Comparison of ENCODE assay signal across 14 cellular contexts in genomic region chr10:24887855-24888231, GRCh38.
A peak's percentile ranks its signal among the peaks of the same experiment; 100 is the strongest.
DNase-seq lines count a peak whose midpoint lies in the region; ATAC-seq and TF ChIP-seq lines count a peak whose summit lies in the region.
"Had no signal": no experiment of that assay in that cellular context is flagged by ENCODE, and none has a peak within 500 bp of the region (broad histone marks: within the 10 kb centered on the region; RNA-seq: fewer than 3 reads in every experiment).

No MANE protein-coding gene starts in this region.

- H3K27me3 ChIP-seq in Loucy (ENCODE audit: insufficient read depth, low read length, poor library complexity, severe bottlenecking) = no peaks in the 10 kb centered on the region
- H3K27me3 ChIP-seq in mesendoderm (ENCODE audit: insufficient read depth, low read length, poor library complexity) = no peaks in the 10 kb centered on the region
- H3K27me3 ChIP-seq: gastroesophageal sphincter, right lobe of liver had no signal

- H3K4ac ChIP-seq in mesendoderm (ENCODE audit: low read depth, low read length) = no peak overlapping the region

- H3K9me3 Mint-ChIP-seq in activated T-cell treated with anti-CD3 and anti-CD28 coated beads, Interleukin-2, amount 50 U/mL, for 4 hours = peaks cover 4% of the 10 kb centered on the region
- no peaks in the 10 kb centered on the region for H3K9me3 Mint-ChIP-seq in nephron progenitor cell

- H3K9me2 ChIP-seq in Loucy (replicated peaks; ENCODE audit: low read depth, low read length) = no peaks in the 10 kb centered on the region

- no peak overlapping the region for H2BK5ac ChIP-seq in mesendoderm (ENCODE audit: low read length)

- H2AFZ ChIP-seq in Loucy (ENCODE audit: low read length) = peak overlapping the region; percentile 76

- H3K4me1 ChIP-seq in Loucy (ENCODE audit: insufficient read depth, low read length, poor library complexity, severe bottlenecking) = peaks cover 11% of the 10 kb centered on the region
- no peaks in the 10 kb centered on the region for H3K4me1 ChIP-seq in mesendoderm (ENCODE audit: control insufficient read depth, low read depth, low read length)
- H3K4me1 ChIP-seq: gastroesophageal sphincter, right lobe of liver had no signal

- H3K27ac Mint-ChIP-seq in nephron progenitor cell = no peak overlapping the region

- H3K79me2 ChIP-seq in Loucy (ENCODE audit: insufficient read depth, low read length) (no peaks in the 10 kb centered on the region), mesendoderm (ENCODE audit: control insufficient read depth, insufficient read depth, low read length) (no peaks in the 10 kb centered on the region)

- no peaks in the 10 kb centered on the region for H3K36me3 ChIP-seq in Loucy (ENCODE audit: insufficient read depth, low read length)
- no peaks in the 10 kb centered on the region for H3K36me3 ChIP-seq in mesendoderm (ENCODE audit: control insufficient read depth, insufficient read depth, low read length)
- H3K36me3 ChIP-seq: gastroesophageal sphincter, right lobe of liver had no signal

- peak overlapping the region; percentile 37 for H3K4me2 ChIP-seq in Loucy (ENCODE audit: low read depth, low read length, poor library complexity, severe bottlenecking)
- no peak overlapping the region for H3K4me2 ChIP-seq in mesendoderm (ENCODE audit: low read length)

- WGBS in mesendoderm (ENCODE audit: extremely low coverage, insufficient coverage, low lambda C conversion rate) = no CpG with 5 or more reads among the region's 2 CpGs

- peak overlapping the region; percentile 35 for H3K9ac ChIP-seq in Loucy (ENCODE audit: low read depth, low read length, poor library complexity, severe bottlenecking)
- no peak overlapping the region for H3K9ac ChIP-seq in mesendoderm (ENCODE audit: low read length)

- H2BK120ac ChIP-seq in mesendoderm (ENCODE audit: low read depth, low read length) = no peak overlapping the region

- H2AK5ac ChIP-seq in mesendoderm (ENCODE audit: low read length) = no peak overlapping the region

- no peaks in the 10 kb centered on the region for H4K20me1 ChIP-seq in Loucy (ENCODE audit: insufficient read depth, low read length, poor library complexity, severe bottlenecking)

- no peak overlapping the region for H2BK15ac ChIP-seq in mesendoderm (replicated peaks; ENCODE audit: low read depth)

- no peak for TF ChIP-seq CTCF in Loucy (conservative IDR thresholded peaks at IDR 0.05; ENCODE audit: low read length)
- TF ChIP-seq CTCF in nephron progenitor cell (IDR thresholded peaks at IDR 0.05) = no peak

- peak in 1 of 2 donors; percentile 12 for ATAC-seq in activated T-cell treated with anti-CD3 and anti-CD28 coated beads, Interleukin-2, amount 50 U/mL, for 4 hours
- ATAC-seq in HG02798 (IDR thresholded peaks at IDR 0.05; ENCODE audit: poor library complexity, unreplicated experiment) = peak; percentile 9
- ATAC-seq in stimulated activated naive CD8-positive, alpha-beta T cell treated with anti-CD3 and anti-CD28 coated beads, Interleukin-15, Interleukin-2, amounts not matched to agents 100 U/mL and 50 U/mL, for 24 hours = peak; percentile 5
- ATAC-seq: gastroesophageal sphincter had no signal

- DNase-seq in activated T-cell treated with anti-CD3 and anti-CD28 coated beads, Interleukin-2, amount 50 U/mL, for 4 hours = no peak
- DNase-seq in activated T-cell treated with anti-CD3 and anti-CD28 coated beads, Interleukin-2, amount 50 U/mL, for 1 hour = no peak
- DNase-seq in stimulated activated naive CD8-positive, alpha-beta T cell treated with anti-CD3 and anti-CD28 coated beads, Interleukin-15, Interleukin-2, amounts not matched to agents 100 U/mL and 50 U/mL, for 24 hours = no peak
- DNase-seq in nephron progenitor cell = no peak
- no peak for DNase-seq in HK-2 (ENCODE audit: unreplicated experiment)
- DNase-seq in mesendoderm = no peak
- DNase-seq: activated CD8-positive, alpha-beta memory T cell treated with anti-CD3 and anti-CD28 coated beads for 24 hours; cerebellar nuclear complex; NCI-H1417; right lobe of liver had no signal

- no peaks in the 10 kb centered on the region for H3F3A ChIP-seq in Loucy (ENCODE audit: low read depth)

- H3K4me3 Mint-ChIP-seq in activated T-cell treated with anti-CD3 and anti-CD28 coated beads, Interleukin-2, amount 50 U/mL, for 4 hours = peak overlapping the region; percentile 57
- H3K4me3 Mint-ChIP-seq in nephron progenitor cell = no peak overlapping the region

- H4K5ac ChIP-seq in mesendoderm (ENCODE audit: low read length) = no peak overlapping the region

- H3K18ac ChIP-seq in mesendoderm (ENCODE audit: low read length) = no peak overlapping the region

- peaks cover 61% of the 10 kb centered on the region for H3K4me1 Mint-ChIP-seq in activated T-cell treated with anti-CD3 and anti-CD28 coated beads, Interleukin-2, amount 50 U/mL, for 4 hours (ENCODE audit: low read depth)
- H3K4me1 Mint-ChIP-seq in nephron progenitor cell = no peaks in the 10 kb centered on the region

- H3K79me1 ChIP-seq in mesendoderm (ENCODE audit: low read length) = no peaks in the 10 kb centered on the region

- H3K27me3 Mint-ChIP-seq in activated T-cell treated with anti-CD3 and anti-CD28 coated beads, Interleukin-2, amount 50 U/mL, for 4 hours (ENCODE audit: low read depth) = no peaks in the 10 kb centered on the region
- no peaks in the 10 kb centered on the region for H3K27me3 Mint-ChIP-seq in nephron progenitor cell (ENCODE audit: low read depth, poor library complexity)

- no peaks in the 10 kb centered on the region for H3K36me3 Mint-ChIP-seq in activated T-cell treated with anti-CD3 and anti-CD28 coated beads, Interleukin-2, amount 50 U/mL, for 4 hours (ENCODE audit: insufficient read depth)
- no peaks in the 10 kb centered on the region for H3K36me3 Mint-ChIP-seq in nephron progenitor cell (ENCODE audit: low read depth)

- no peak overlapping the region for H4K8ac ChIP-seq in mesendoderm (ENCODE audit: low read depth, low read length)

- H3K27ac ChIP-seq in mesendoderm (ENCODE audit: low read depth, low read length) = no peak overlapping the region
- H3K27ac ChIP-seq: gastroesophageal sphincter, right lobe of liver, RWPE1 had no signal

- no peak overlapping the region for H3K23ac ChIP-seq in mesendoderm (ENCODE audit: low read length)

- no peaks in the 10 kb centered on the region for H3K9me3 ChIP-seq in Loucy (ENCODE audit: insufficient read depth, low read depth, low read length)
- H3K9me3 ChIP-seq: gastroesophageal sphincter, right lobe of liver had no signal

- H3K4me3 ChIP-seq in Loucy (ENCODE audit: low read length, poor library complexity, severe bottlenecking) (peak overlapping the region; percentile 26), mesendoderm (ENCODE audit: low read length) (no peak overlapping the region)
- H3K4me3 ChIP-seq: gastroesophageal sphincter, right lobe of liver had no signal

- H3K56ac ChIP-seq in mesendoderm (ENCODE audit: low read length) = no peak overlapping the region
